Comparison of ENCODE assay signal across 18 cellular contexts in the genomic region with DNA sequence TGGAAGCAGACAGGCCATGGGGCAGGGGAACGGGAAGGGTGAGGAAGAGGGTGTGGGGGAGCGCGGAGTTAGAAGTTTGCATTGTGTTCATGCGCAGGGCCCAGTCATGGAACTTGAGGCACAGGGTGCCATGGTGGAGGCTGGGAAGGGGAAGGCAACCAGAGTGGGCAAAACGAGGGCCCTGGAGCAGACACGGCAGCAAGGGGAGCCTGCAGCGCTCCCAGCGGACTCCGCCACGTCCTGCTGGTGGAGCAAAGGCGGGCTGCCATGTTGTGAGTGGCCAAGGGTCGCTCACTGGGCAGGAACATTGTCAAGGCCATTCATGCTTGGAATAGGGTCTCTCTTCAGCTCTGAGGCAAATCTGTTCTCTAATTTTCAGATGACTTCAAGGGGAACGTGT. TPM values are rescaled to one million over a fixed set of nuclear protein-coding genes. Genes with fewer than 3 reads are reported as not detected.
"Had no signal": no experiment of that assay in that cellular context is flagged by ENCODE, and none has a peak within 500 bp of the region (broad histone marks: within the 10 kb centered on the region; RNA-seq: fewer than 3 reads in every experiment).

No MANE protein-coding gene starts in this region.

- H3K4me1 ChIP-seq: suprapubic skin had no signal

- H3K27me3 ChIP-seq: hepatocyte, neutrophil, right atrium auricular region, suprapubic skin, upper lobe of left lung had no signal

- H3K9me3 Mint-ChIP-seq: brain; central memory CD8-positive, alpha-beta T cell had no signal

- DNase-seq: activated CD4-positive, CD25-positive, alpha-beta regulatory T cell treated with anti-CD3 and anti-CD28 coated beads, Interleukin-2, amount 50 U/mL, for 72 hours; activated effector memory CD4-positive, alpha-beta T cell treated with Interleukin-2 at 50 U/mL for 16 hours; activated T-cell treated with anti-CD3 and anti-CD28 coated beads for 4 hours; amygdala; effector memory CD4-positive, alpha-beta T cell; left ventricle myocardium superior; mesendoderm; SIG-M5; small intestine; stimulated activated naive CD4-positive, alpha-beta T cell; T-helper 9 cell had no signal

- H3K4me3 ChIP-seq: hepatocyte, right atrium auricular region, suprapubic skin, upper lobe of left lung had no signal

- H3K27me3 Mint-ChIP-seq: brain; central memory CD8-positive, alpha-beta T cell had no signal

- FAIRE-seq: small intestine had no signal

- H2AFZ ChIP-seq: hepatocyte had no signal

- H3K4me2 ChIP-seq: hepatocyte had no signal

- H3K79me2 ChIP-seq: hepatocyte had no signal

- H3K9me3 ChIP-seq: neutrophil, right atrium auricular region, suprapubic skin, upper lobe of left lung had no signal

- H3K27ac ChIP-seq: hepatocyte, neutrophil, right atrium auricular region, suprapubic skin had no signal

- ATAC-seq: left ventricle myocardium superior had no signal

- H3K4me3 Mint-ChIP-seq: brain; central memory CD8-positive, alpha-beta T cell had no signal

RNA-seq across cellular contexts. Expression of a gene that starts 20.5 kb away (rescaled TPM):
- total RNA-seq: left ventricle myocardium superior, right atrium auricular region had no signal
